ENCODE assay signal across 1 cellular context in the genomic region with DNA sequence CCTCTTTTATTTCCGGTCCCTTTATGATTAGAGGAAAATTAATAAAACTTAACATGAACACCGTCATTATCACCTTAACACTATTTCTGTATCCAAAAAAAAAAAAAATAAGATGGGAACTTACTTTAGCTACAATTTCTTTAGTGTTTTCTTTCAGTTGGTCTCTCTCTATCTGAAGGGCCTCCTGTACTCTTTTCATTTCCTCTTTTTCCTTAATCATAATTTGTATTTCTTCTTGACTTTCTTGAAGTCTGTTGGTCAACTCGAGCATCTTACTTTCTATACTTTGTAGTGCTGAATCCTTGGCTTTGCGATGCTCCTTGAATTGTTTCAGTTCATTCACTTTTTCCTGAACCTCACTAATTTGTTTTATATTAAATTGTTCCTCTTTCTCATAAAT.
TF ChIP-seq lines count a peak whose summit lies in the region.

No MANE protein-coding gene starts in this region.

TF ChIP-seq in IMR-90, 13 proteins besides CTCF, POLR2A, EP300 and RAD21:
- TF ChIP-seq, protein P1, sequence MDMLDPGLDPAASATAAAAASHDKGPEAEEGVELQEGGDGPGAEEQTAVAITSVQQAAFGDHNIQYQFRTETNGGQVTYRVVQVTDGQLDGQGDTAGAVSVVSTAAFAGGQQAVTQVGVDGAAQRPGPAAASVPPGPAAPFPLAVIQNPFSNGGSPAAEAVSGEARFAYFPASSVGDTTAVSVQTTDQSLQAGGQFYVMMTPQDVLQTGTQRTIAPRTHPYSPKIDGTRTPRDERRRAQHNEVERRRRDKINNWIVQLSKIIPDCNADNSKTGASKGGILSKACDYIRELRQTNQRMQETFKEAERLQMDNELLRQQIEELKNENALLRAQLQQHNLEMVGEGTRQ (IDR thresholded peaks at IDR 0.05; ENCODE audit: low read depth, low read length) = no peak
- TF ChIP-seq BHLHE40 (IDR thresholded peaks at IDR 0.05; ENCODE audit: low read depth, low read length) = no peak
